Comparison of ENCODE assay signal across 4 cellular contexts in the genomic region with DNA sequence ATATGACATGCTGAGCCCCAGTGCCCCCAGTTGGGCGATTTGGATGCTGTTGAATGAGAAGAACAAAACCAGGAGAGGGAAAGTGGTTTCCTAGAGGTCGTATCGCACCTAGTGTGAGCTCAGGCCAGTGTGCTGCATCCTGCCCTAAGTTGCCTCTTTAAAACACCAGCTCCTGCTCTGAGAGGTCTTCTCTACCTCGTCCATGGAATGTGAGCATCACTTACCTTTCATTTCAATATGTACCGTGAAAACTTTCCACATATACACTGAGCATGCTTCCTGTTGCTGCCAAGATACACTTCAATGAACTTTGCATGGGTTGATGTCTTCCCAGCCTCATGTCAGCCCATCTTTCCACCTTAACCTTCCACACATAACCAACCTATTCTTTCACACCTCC. TPM values are rescaled to one million over a fixed set of nuclear protein-coding genes. Genes with fewer than 3 reads are reported as not detected.
"Had no signal": no experiment of that assay in that cellular context is flagged by ENCODE, and none has a peak within 500 bp of the region (broad histone marks: within the 10 kb centered on the region; RNA-seq: fewer than 3 reads in every experiment).

No MANE protein-coding gene starts in this region.

- DNase-seq: GDM1, GF-D8 had no signal

- H3K4me3 ChIP-seq: GM12878 had no signal

RNA-seq across cellular contexts. Expression of a gene that starts 55.6 kb away (rescaled TPM):
- total RNA-seq: G401, GM12878 had no signal
